In the genomic region with DNA sequence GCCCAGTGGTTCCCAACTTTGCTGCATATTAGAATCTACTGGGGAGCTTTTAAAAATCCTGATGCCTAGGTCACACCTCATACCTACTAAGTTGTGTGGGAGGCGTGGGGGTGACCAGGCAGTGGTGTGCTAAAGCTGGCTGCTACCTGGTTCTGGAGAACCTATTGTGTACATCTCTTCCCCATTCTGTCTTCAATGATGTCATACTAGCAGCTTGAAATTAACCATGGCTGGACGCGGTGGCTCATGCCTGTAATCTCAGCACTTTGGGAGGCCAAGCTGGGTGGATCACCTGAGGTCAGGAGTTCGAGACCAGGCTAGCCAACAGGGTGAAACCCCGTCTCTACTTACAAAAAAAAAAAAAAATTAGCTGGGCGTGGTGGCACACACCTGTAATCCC, we compare ENCODE assay signal across 2 cellular contexts.
TF ChIP-seq lines count a peak whose summit lies in the region.

No MANE protein-coding gene starts in this region.

TF ChIP-seq in HEK293, 187 proteins besides CTCF, POLR2A, EP300 and RAD21:
- TF ChIP-seq ZNF174 (tag by site-specific recombination; IDR thresholded peaks at IDR 0.05) (no peak), ZNF548 (tag by site-specific recombination; IDR thresholded peaks at IDR 0.05) (no peak), ZNF76 (tag by site-specific recombination; IDR thresholded peaks at IDR 0.05; ENCODE audit: borderline replicate concordance, low read depth) (no peak), BCL11B (tag by site-specific recombination; IDR thresholded peaks at IDR 0.05; ENCODE audit: low read depth) (no peak)
- TF ChIP-seq, protein P1, sequence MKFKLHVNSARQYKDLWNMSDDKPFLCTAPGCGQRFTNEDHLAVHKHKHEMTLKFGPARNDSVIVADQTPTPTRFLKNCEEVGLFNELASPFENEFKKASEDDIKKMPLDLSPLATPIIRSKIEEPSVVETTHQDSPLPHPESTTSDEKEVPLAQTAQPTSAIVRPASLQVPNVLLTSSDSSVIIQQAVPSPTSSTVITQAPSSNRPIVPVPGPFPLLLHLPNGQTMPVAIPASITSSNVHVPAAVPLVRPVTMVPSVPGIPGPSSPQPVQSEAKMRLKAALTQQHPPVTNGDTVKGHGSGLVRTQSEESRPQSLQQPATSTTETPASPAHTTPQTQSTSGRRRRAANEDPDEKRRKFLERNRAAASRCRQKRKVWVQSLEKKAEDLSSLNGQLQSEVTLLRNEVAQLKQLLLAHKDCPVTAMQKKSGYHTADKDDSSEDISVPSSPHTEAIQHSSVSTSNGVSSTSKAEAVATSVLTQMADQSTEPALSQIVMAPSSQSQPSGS (tag by site-specific recombination; IDR thresholded peaks at IDR 0.05; ENCODE audit: low read depth): 0 out of 2 replicates have a peak, but pooled peaks have one; percentile 14

TF ChIP-seq in K562, 482 proteins besides CTCF, POLR2A, EP300 and RAD21:
- TF ChIP-seq ATF7 (IDR thresholded peaks at IDR 0.05) (peak; percentile 69; the same call in 1 of the 2 replicates), CSDE1 (IDR thresholded peaks at IDR 0.05) (no peak), NUFIP1 (IDR thresholded peaks at IDR 0.05; ENCODE audit: partially characterized antibody) (no peak), RBM25 (IDR thresholded peaks at IDR 0.05; ENCODE audit: low read depth, low read length, severe bottlenecking) (no peak), ZNF431 (CRISPR knock-in tag; IDR thresholded peaks at IDR 0.05) (no peak), ZNF354B (CRISPR knock-in tag; IDR thresholded peaks at IDR 0.05) (no peak), PPARD (CRISPR knock-in tag; IDR thresholded peaks at IDR 0.05) (no peak), ZNF644 (tag; IDR thresholded peaks at IDR 0.05; ENCODE audit: low read depth) (no peak), DMBX1 (CRISPR knock-in tag; IDR thresholded peaks at IDR 0.05; ENCODE audit: borderline replicate concordance) (no peak), DIDO1 (tag; IDR thresholded peaks at IDR 0.05; ENCODE audit: low read depth) (no peak), SAP30 (IDR thresholded peaks at IDR 0.05; ENCODE audit: borderline replicate concordance, insufficient read depth, low read depth, low read length, poor library complexity, severe bottlenecking) (no peak), ZNF778 (CRISPR knock-in tag; IDR thresholded peaks at IDR 0.05) (no peak)
- TF ChIP-seq, protein P2, sequence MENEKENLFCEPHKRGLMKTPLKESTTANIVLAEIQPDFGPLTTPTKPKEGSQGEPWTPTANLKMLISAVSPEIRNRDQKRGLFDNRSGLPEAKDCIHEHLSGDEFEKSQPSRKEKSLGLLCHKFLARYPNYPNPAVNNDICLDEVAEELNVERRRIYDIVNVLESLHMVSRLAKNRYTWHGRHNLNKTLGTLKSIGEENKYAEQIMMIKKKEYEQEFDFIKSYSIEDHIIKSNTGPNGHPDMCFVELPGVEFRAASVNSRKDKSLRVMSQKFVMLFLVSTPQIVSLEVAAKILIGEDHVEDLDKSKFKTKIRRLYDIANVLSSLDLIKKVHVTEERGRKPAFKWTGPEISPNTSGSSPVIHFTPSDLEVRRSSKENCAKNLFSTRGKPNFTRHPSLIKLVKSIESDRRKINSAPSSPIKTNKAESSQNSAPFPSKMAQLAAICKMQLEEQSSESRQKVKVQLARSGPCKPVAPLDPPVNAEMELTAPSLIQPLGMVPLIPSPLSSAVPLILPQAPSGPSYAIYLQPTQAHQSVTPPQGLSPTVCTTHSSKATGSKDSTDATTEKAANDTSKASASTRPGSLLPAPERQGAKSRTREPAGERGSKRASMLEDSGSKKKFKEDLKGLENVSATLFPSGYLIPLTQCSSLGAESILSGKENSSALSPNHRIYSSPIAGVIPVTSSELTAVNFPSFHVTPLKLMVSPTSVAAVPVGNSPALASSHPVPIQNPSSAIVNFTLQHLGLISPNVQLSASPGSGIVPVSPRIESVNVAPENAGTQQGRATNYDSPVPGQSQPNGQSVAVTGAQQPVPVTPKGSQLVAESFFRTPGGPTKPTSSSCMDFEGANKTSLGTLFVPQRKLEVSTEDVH (IDR thresholded peaks at IDR 0.05; ENCODE audit: low read depth, partially characterized antibody): no peak
- TF ChIP-seq, protein P3, sequence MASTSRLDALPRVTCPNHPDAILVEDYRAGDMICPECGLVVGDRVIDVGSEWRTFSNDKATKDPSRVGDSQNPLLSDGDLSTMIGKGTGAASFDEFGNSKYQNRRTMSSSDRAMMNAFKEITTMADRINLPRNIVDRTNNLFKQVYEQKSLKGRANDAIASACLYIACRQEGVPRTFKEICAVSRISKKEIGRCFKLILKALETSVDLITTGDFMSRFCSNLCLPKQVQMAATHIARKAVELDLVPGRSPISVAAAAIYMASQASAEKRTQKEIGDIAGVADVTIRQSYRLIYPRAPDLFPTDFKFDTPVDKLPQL (IDR thresholded peaks at IDR 0.05; ENCODE audit: extremely low read depth, insufficient read length): no peak
- TF ChIP-seq, protein P4, sequence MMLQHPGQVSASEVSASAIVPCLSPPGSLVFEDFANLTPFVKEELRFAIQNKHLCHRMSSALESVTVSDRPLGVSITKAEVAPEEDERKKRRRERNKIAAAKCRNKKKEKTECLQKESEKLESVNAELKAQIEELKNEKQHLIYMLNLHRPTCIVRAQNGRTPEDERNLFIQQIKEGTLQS (IDR thresholded peaks at IDR 0.05): peak; percentile 39; the same call in 1 of the 2 replicates
- TF ChIP-seq, protein P4 (CRISPR knock-in tag; conservative IDR thresholded peaks at IDR 0.05): no peak
- TF ChIP-seq, protein P5, sequence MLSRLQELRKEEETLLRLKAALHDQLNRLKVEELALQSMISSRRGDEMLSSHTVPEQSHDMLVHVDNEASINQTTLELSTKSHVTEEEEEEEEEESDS (CRISPR knock-in tag; IDR thresholded peaks at IDR 0.05): no peak
TF ChIP-seq in K562: peak in this region for 2.
